ENCODE assay signal across 8 cellular contexts in the genomic region with DNA sequence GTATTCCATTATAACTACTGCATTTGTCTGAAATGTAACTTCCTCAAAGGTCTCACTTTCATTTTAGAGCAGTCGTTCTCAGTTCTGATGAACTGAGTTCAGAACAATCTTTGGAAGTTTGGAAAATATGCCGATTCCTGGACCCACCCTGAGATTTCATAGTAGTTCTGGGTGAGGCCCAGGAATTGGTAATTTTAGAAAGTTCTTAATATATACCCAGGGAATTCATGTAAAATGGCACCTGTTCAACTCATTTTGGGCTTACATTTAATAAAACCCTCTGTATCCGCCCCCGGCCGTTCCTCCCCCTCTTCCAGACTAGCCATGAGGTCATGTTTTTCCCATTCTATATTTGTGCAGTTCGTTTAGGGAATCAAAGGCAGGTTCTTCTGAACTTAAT. TPM values are rescaled to one million over a fixed set of nuclear protein-coding genes. Genes with fewer than 3 reads are reported as not detected.
DNase-seq lines count a peak whose midpoint lies in the region; ATAC-seq and TF ChIP-seq lines count a peak whose summit lies in the region.

No MANE protein-coding gene starts in this region.

- H3K4me3 Mint-ChIP-seq in Calu3 (ENCODE audit: low read depth, unreplicated experiment) = peak overlapping the region; percentile 57

- peak overlapping the region; percentile 96 for H3K27ac Mint-ChIP-seq in Calu3 (ENCODE audit: unreplicated experiment)

- no peak overlapping the region for H3K4me3 ChIP-seq in OCI-LY7 (ENCODE audit: low read depth, low read length, poor library complexity, severe bottlenecking)
- H3K4me3 ChIP-seq in esophagus (ENCODE audit: low read depth in 1 of 2, low read length in 2 of 2) = no peak overlapping the region

- H3K27ac ChIP-seq in OCI-LY7 (ENCODE audit: low read depth, low read length, poor library complexity, severe bottlenecking) = no peak overlapping the region
- peak overlapping the region; percentile 70 to 96 for H3K27ac ChIP-seq in esophagus (ENCODE audit: low read depth in 2 of 2, low read length in 1 of 2)

- POLR2A ChIA-PET in OCI-LY7 (lab: Charles Lee) = no interaction called here

- peaks cover 83% of the 10 kb centered on the region for H3K4me1 Mint-ChIP-seq in Calu3 (ENCODE audit: low read depth, unreplicated experiment)

- H3K9me3 Mint-ChIP-seq in Calu3 (ENCODE audit: low read depth, unreplicated experiment) = no peaks in the 10 kb centered on the region

- no peaks in the 10 kb centered on the region for H3K36me3 ChIP-seq in OCI-LY7 (ENCODE audit: insufficient read depth, low read length)
- H3K36me3 ChIP-seq in esophagus (ENCODE audit: control insufficient read depth in 2 of 2, insufficient read depth in 2 of 2, low read length in 1 of 2) = no peaks in the 10 kb centered on the region

- no peak overlapping the region for H2AFZ ChIP-seq in OCI-LY7 (ENCODE audit: low read length)

- H3K4me1 ChIP-seq in OCI-LY7 (ENCODE audit: insufficient read depth, low read length, poor library complexity, severe bottlenecking) (peaks cover 33% of the 10 kb centered on the region), esophagus (ENCODE audit: control insufficient read depth in 2 of 2, insufficient read depth in 2 of 2, low read length in 1 of 2) (peaks cover 0 to 5% of the 10 kb centered on the region in 2 donors)

- no peak for ATAC-seq in HG02798 (IDR thresholded peaks at IDR 0.05; ENCODE audit: poor library complexity, unreplicated experiment)
- no peak for ATAC-seq in GM18861 (IDR thresholded peaks at IDR 0.05; ENCODE audit: unreplicated experiment)

- H4K20me1 ChIP-seq in OCI-LY7 (ENCODE audit: insufficient read depth, low read length) = no peaks in the 10 kb centered on the region

- 34 to 40% methylated on average over 6 of the region's 6 CpGs for WGBS in esophagus, 2 donors

- H3K36me3 Mint-ChIP-seq in Calu3 (ENCODE audit: insufficient read depth, unreplicated experiment) = peaks cover 33% of the 10 kb centered on the region

- TF ChIP-seq CTCF in Calu3 (IDR thresholded peaks at IDR 0.05; ENCODE audit: unreplicated experiment) (no peak), OCI-LY7 (conservative IDR thresholded peaks at IDR 0.05; ENCODE audit: low read length) (no peak)

- H3K4me2 ChIP-seq in OCI-LY7 (ENCODE audit: low read length) = peak overlapping the region; percentile 13; the same call in 1 of the 2 replicates

- no peak for DNase-seq in Calu3
- DNase-seq in OCI-LY7 (ENCODE audit: low spot score) = no peak
- DNase-seq in pons (ENCODE audit: low spot score) = peak; percentile 33
- DNase-seq in NCI-H187 (lab: John Stamatoyannopoulos, UW) = no peak
- DNase-seq in activated naive CD4-positive, alpha-beta T cell treated with Interleukin-2 at 50 U/mL for 16 hours = no peak

- no peaks in the 10 kb centered on the region for H3K9me2 ChIP-seq in OCI-LY7 (ENCODE audit: insufficient read depth, low read length)

- intact Hi-C loops in Calu3 (cut with micrococcal nuclease; ENCODE audit: unreplicated experiment) = loop anchor here (5.0 kb wide), 1 partner anchor 95 kb away; a partner anchor contains a TSS
- intact Hi-C loops in OCI-LY7 (cut with micrococcal nuclease; ENCODE audit: unreplicated experiment) = no loop called here

- BruUV-seq in Calu3 (replicated peaks; lab: Mats Ljungman, UMichigan) = no TSS peak
- no TSS peak for BruUV-seq in OCI-LY7 (replicated peaks; lab: Mats Ljungman, UMichigan)

- no peaks in the 10 kb centered on the region for H3K9me3 ChIP-seq in OCI-LY7 (ENCODE audit: low read length)
- no peaks in the 10 kb centered on the region for H3K9me3 ChIP-seq in esophagus (ENCODE audit: control insufficient read depth in 2 of 2, insufficient read depth in 1 of 2, low read depth in 1 of 2, low read length in 1 of 2)

- H3K27me3 Mint-ChIP-seq in Calu3 (ENCODE audit: unreplicated experiment) = no peaks in the 10 kb centered on the region

- CTCF ChIA-PET in Calu3 (lab: Charles Lee) = interaction anchor here (1.0 to 2.5 kb wide), 4 partner anchors 99 to 114 kb away, joined by 6 to 19 read pairs (median 10); a partner anchor contains a TSS
- CTCF ChIA-PET in OCI-LY7 (lab: Charles Lee; ENCODE audit: unreplicated experiment) = no interaction called here

- no peaks in the 10 kb centered on the region for H3K79me2 ChIP-seq in OCI-LY7 (ENCODE audit: insufficient read depth, low read depth, low read length)

- H3K27me3 ChIP-seq in esophagus (ENCODE audit: control insufficient read depth in 1 of 2, insufficient read depth in 2 of 2, low read length in 2 of 2) = no peaks in the 10 kb centered on the region

RNA-seq across cellular contexts. Expression of a gene that starts 5.9 kb away (rescaled TPM):
- total RNA-seq in Calu3 (2022) (0.47 TPM in 1 of 2 replicates, not detected in the other), OCI-LY7 (2022) (not detected in 2 replicates)
- not detected in 2 replicates for total RNA-seq in OCI-LY7 (2014; rRNA removed; shearing (Covaris generic))
- under 1 TPM in 1 of 2 donors, not detected in 1; 0.04 TPM for polyA plus RNA-seq in esophagus

RNA-seq across cellular contexts. Expression of a gene that starts 53.3 kb away (rescaled TPM):
- total RNA-seq in Calu3 (2022) (2.7 and 3.6 TPM in 2 replicates), OCI-LY7 (2022) (4.7 and 5.6 TPM in 2 replicates)
- 7.0 and 7.5 TPM in 2 replicates for total RNA-seq in OCI-LY7 (2014; rRNA removed; shearing (Covaris generic))
- 1 to 10 TPM in 1 of 2 donors, under 1 TPM in 1; 0.84 to 1.1 TPM for polyA plus RNA-seq in esophagus
